2 cellular contexts compared by ENCODE assay signal in the genomic region with DNA sequence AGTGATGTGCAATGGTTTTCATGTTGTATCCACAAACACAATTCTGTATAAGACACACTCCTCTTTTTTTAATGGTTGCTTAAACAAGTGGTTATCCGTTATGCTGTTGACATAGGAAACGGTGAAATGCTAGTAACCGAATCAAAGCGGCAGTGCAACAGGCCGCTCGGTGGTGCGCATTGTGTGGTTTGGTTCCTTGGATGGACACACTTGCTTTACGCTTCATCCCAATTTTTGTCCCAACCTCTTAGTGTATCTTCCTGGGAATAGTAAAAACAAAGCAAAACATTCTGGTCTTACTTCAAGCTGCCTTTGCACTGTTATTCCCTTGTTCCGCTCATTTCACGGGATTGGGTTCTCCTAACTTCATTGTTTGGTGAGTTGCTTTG.
TF ChIP-seq lines count a peak whose summit lies in the region.

No MANE protein-coding gene starts in this region.

TF ChIP-seq in SK-N-SH, 30 proteins besides CTCF, POLR2A, EP300 and RAD21 (continued from another document):
- TF ChIP-seq EZH2phosphoT487 (IDR thresholded peaks at IDR 0.05; ENCODE audit: borderline replicate concordance, low read depth) (no peak), ELF1 (IDR thresholded peaks at IDR 0.05) (no peak), TAF1 (IDR thresholded peaks at IDR 0.05; ENCODE audit: borderline replicate concordance, low read depth, low read length) (no peak), JUND (IDR thresholded peaks at IDR 0.05) (no peak), RFX5 (IDR thresholded peaks at IDR 0.05; ENCODE audit: low read length) (no peak), SMC3 (IDR thresholded peaks at IDR 0.05; ENCODE audit: low read depth, low read length) (no peak), CHD2 (IDR thresholded peaks at IDR 0.05; ENCODE audit: low read length, partially characterized antibody) (no peak), MXI1 (IDR thresholded peaks at IDR 0.05; ENCODE audit: low read depth, low read length) (no peak), RXRA (IDR thresholded peaks at IDR 0.05; ENCODE audit: borderline replicate concordance, low read depth) (no peak), FOXM1 (IDR thresholded peaks at IDR 0.05; ENCODE audit: low read depth) (no peak), NFIC (IDR thresholded peaks at IDR 0.05; ENCODE audit: borderline replicate concordance) (no peak), YY1 (IDR thresholded peaks at IDR 0.05; ENCODE audit: low read depth) (no peak)
- TF ChIP-seq, protein P1, sequence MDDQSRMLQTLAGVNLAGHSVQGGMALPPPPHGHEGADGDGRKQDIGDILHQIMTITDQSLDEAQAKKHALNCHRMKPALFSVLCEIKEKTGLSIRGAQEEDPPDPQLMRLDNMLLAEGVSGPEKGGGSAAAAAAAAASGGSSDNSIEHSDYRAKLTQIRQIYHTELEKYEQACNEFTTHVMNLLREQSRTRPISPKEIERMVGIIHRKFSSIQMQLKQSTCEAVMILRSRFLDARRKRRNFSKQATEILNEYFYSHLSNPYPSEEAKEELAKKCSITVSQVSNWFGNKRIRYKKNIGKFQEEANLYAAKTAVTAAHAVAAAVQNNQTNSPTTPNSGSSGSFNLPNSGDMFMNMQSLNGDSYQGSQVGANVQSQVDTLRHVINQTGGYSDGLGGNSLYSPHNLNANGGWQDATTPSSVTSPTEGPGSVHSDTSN (IDR thresholded peaks at IDR 0.05): no peak
- TF ChIP-seq, protein P2, sequence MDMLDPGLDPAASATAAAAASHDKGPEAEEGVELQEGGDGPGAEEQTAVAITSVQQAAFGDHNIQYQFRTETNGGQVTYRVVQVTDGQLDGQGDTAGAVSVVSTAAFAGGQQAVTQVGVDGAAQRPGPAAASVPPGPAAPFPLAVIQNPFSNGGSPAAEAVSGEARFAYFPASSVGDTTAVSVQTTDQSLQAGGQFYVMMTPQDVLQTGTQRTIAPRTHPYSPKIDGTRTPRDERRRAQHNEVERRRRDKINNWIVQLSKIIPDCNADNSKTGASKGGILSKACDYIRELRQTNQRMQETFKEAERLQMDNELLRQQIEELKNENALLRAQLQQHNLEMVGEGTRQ (IDR thresholded peaks at IDR 0.05; ENCODE audit: borderline replicate concordance, low read depth, low read length): no peak
- TF ChIP-seq, protein P3, sequence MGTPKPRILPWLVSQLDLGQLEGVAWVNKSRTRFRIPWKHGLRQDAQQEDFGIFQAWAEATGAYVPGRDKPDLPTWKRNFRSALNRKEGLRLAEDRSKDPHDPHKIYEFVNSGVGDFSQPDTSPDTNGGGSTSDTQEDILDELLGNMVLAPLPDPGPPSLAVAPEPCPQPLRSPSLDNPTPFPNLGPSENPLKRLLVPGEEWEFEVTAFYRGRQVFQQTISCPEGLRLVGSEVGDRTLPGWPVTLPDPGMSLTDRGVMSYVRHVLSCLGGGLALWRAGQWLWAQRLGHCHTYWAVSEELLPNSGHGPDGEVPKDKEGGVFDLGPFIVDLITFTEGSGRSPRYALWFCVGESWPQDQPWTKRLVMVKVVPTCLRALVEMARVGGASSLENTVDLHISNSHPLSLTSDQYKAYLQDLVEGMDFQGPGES (IDR thresholded peaks at IDR 0.05; ENCODE audit: low read depth, low read length): no peak

TF ChIP-seq in SK-N-SH treated with all-trans-retinoic acid at 6 μM for 48 hours, 23 proteins besides CTCF, POLR2A, EP300 and RAD21:
- TF ChIP-seq, protein P4, sequence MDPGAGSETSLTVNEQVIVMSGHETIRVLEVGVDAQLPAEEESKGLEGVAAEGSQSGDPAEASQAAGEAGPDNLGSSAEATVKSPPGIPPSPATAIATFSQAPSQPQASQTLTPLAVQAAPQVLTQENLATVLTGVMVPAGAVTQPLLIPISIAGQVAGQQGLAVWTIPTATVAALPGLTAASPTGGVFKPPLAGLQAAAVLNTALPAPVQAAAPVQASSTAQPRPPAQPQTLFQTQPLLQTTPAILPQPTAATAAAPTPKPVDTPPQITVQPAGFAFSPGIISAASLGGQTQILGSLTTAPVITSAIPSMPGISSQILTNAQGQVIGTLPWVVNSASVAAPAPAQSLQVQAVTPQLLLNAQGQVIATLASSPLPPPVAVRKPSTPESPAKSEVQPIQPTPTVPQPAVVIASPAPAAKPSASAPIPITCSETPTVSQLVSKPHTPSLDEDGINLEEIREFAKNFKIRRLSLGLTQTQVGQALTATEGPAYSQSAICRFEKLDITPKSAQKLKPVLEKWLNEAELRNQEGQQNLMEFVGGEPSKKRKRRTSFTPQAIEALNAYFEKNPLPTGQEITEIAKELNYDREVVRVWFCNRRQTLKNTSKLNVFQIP (CRISPR knock-in tag; IDR thresholded peaks at IDR 0.05; ENCODE audit: borderline replicate concordance, low read depth): no peak
- no peak for TF ChIP-seq SNAI2 (CRISPR knock-in tag; IDR thresholded peaks at IDR 0.05)
- TF ChIP-seq ZNF565 (CRISPR knock-in tag; conservative IDR thresholded peaks at IDR 0.05; ENCODE audit: low read depth): no peak
- no peak for TF ChIP-seq ZFP3 (CRISPR knock-in tag; IDR thresholded peaks at IDR 0.05)
- TF ChIP-seq ZC3H10 (CRISPR knock-in tag; IDR thresholded peaks at IDR 0.05): no peak
- TF ChIP-seq PPARA (CRISPR knock-in tag; IDR thresholded peaks at IDR 0.05; ENCODE audit: borderline replicate concordance): no peak
- no peak for TF ChIP-seq TCF4 (CRISPR knock-in tag; IDR thresholded peaks at IDR 0.05; ENCODE audit: borderline replicate concordance)
- TF ChIP-seq, protein P5, sequence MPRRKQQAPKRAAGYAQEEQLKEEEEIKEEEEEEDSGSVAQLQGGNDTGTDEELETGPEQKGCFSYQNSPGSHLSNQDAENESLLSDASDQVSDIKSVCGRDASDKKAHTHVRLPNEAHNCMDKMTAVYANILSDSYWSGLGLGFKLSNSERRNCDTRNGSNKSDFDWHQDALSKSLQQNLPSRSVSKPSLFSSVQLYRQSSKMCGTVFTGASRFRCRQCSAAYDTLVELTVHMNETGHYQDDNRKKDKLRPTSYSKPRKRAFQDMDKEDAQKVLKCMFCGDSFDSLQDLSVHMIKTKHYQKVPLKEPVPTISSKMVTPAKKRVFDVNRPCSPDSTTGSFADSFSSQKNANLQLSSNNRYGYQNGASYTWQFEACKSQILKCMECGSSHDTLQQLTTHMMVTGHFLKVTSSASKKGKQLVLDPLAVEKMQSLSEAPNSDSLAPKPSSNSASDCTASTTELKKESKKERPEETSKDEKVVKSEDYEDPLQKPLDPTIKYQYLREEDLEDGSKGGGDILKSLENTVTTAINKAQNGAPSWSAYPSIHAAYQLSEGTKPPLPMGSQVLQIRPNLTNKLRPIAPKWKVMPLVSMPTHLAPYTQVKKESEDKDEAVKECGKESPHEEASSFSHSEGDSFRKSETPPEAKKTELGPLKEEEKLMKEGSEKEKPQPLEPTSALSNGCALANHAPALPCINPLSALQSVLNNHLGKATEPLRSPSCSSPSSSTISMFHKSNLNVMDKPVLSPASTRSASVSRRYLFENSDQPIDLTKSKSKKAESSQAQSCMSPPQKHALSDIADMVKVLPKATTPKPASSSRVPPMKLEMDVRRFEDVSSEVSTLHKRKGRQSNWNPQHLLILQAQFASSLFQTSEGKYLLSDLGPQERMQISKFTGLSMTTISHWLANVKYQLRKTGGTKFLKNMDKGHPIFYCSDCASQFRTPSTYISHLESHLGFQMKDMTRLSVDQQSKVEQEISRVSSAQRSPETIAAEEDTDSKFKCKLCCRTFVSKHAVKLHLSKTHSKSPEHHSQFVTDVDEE (CRISPR knock-in tag; IDR thresholded peaks at IDR 0.05): no peak
- no peak for TF ChIP-seq ISL1 (CRISPR knock-in tag; IDR thresholded peaks at IDR 0.05)
- TF ChIP-seq TOX (CRISPR knock-in tag; IDR thresholded peaks at IDR 0.05; ENCODE audit: borderline replicate concordance): no peak
- no peak for TF ChIP-seq OSR1 (CRISPR knock-in tag; IDR thresholded peaks at IDR 0.05)
- TF ChIP-seq, protein P6, sequence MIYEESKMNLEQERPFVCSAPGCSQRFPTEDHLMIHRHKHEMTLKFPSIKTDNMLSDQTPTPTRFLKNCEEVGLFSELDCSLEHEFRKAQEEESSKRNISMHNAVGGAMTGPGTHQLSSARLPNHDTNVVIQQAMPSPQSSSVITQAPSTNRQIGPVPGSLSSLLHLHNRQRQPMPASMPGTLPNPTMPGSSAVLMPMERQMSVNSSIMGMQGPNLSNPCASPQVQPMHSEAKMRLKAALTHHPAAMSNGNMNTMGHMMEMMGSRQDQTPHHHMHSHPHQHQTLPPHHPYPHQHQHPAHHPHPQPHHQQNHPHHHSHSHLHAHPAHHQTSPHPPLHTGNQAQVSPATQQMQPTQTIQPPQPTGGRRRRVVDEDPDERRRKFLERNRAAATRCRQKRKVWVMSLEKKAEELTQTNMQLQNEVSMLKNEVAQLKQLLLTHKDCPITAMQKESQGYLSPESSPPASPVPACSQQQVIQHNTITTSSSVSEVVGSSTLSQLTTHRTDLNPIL (CRISPR knock-in tag; IDR thresholded peaks at IDR 0.05; ENCODE audit: low read depth): no peak
- TF ChIP-seq GLIS3 (CRISPR knock-in tag; IDR thresholded peaks at IDR 0.05): no peak
- TF ChIP-seq ZFP30 (CRISPR knock-in tag; IDR thresholded peaks at IDR 0.05): no peak
- TF ChIP-seq, protein P7, sequence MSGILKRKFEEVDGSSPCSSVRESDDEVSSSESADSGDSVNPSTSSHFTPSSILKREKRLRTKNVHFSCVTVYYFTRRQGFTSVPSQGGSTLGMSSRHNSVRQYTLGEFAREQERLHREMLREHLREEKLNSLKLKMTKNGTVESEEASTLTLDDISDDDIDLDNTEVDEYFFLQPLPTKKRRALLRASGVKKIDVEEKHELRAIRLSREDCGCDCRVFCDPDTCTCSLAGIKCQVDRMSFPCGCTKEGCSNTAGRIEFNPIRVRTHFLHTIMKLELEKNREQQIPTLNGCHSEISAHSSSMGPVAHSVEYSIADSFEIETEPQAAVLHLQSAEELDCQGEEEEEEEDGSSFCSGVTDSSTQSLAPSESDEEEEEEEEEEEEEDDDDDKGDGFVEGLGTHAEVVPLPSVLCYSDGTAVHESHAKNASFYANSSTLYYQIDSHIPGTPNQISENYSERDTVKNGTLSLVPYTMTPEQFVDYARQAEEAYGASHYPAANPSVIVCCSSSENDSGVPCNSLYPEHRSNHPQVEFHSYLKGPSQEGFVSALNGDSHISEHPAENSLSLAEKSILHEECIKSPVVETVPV (CRISPR knock-in tag; IDR thresholded peaks at IDR 0.05): no peak
TF ChIP-seq in SK-N-SH treated with all-trans-retinoic acid at 6 μM for 48 hours: peak in this region for 0.
